ENCODE assay signal across 8 cellular contexts in the genomic region with DNA sequence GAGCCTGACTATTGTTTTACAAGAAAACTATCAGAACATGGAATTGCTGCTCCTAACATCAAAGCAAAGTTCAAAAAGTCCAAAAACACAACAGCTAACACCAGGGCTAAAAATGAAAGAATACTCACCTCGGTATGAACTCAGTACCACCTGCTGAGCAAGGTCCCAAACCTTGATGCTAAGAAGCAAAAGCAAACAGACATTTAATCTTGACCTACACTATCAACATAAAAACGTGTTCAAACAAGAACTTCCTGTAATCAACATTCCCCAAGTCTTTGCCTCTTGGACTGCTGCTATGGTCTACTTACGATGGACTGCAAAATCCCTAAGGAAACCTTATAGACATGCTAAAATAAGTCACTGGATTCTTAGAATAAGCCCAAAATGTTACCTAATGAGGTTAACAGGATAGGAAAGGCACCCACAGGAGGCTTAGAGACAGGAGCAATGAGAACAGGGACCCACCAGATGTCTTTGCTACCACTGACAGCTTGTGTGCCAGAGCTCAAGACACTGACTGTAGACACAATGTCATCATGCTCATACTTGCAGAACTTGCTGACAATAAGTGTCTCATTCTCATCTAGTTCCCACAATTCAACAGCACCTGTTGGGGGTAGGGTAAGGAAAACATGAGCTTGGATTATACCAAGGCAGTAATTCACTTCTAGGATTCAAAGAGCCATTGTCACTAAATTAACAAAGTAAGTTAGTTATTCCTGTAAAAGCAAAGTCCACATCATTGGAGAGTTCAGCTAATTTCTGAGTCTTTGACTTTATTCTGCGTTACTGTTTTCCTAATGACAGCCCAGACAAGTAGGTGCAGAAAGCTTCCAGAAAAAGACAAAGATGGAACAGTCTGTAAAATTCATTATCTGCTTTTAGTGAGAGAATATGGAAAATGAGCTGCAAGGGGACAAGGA. TPM values are rescaled to one million over a fixed set of nuclear protein-coding genes. Genes with fewer than 3 reads are reported as not detected.
DNase-seq lines count a peak whose midpoint lies in the region; ATAC-seq and TF ChIP-seq lines count a peak whose summit lies in the region.
"Had no signal": no experiment of that assay in that cellular context is flagged by ENCODE, and none has a peak within 500 bp of the region (broad histone marks: within the 10 kb centered on the region; RNA-seq: fewer than 3 reads in every experiment).

No MANE protein-coding gene starts in this region.

- H3K27ac ChIP-seq in HEK293 (ENCODE audit: extremely low read depth, low read depth, low read length) (no peak overlapping the region), VCaP (peak overlapping the region; percentile 90), psoas muscle (no peak overlapping the region), upper lobe of right lung (no peak overlapping the region)

- CTCF ChIA-PET in HEK293 (lab: Yijun Ruan, JAX), result interaction anchor here (1.9 kb wide), 1 partner anchor 224 kb away, joined by 6 read pairs; no protein-coding TSS in a partner anchor

- H3K9me3 ChIP-seq in HEK293 (ENCODE audit: control insufficient read depth, insufficient read depth, low read depth, low read length) (no peaks in the 10 kb centered on the region), psoas muscle (no peaks in the 10 kb centered on the region), upper lobe of right lung (no peaks in the 10 kb centered on the region)

- intact Hi-C loops in psoas muscle (cut with DNase I) (loop anchor here (5.0 to 10.0 kb wide), 3 partner anchors 302 to 1102 kb away; a partner anchor contains a TSS), head of caudate nucleus (cut with DNase I) (no loop called here), upper lobe of right lung (cut with DNase I) (no loop called here)

- H3K36me3 ChIP-seq in HEK293 (ENCODE audit: control insufficient read depth in 2 of 2, insufficient read depth in 1 of 2, low read length in 2 of 2) (peaks cover 7 to 71% of the 10 kb centered on the region in 2 experiments; a peak in 2 of 3 replicates), psoas muscle (ENCODE audit: insufficient read depth in 1 of 2, low read depth in 1 of 2) (peaks cover 13 to 60% of the 10 kb centered on the region in 2 donors), upper lobe of right lung (peaks cover 62% of the 10 kb centered on the region)

- no peak for TF ChIP-seq CTCF in HEK293 (tag by site-specific recombination; IDR thresholded peaks at IDR 0.05)
- no peak for TF ChIP-seq CTCF in VCaP (conservative IDR thresholded peaks at IDR 0.05)
- TF ChIP-seq CTCF in fibroblast of mammary gland (conservative IDR thresholded peaks at IDR 0.05; ENCODE audit: control insufficient read depth, insufficient read depth, low read depth, low read length), result no peak
- TF ChIP-seq CTCF in psoas muscle (IDR thresholded peaks at IDR 0.05), result no peak
- no peak for TF ChIP-seq CTCF in upper lobe of right lung (IDR thresholded peaks at IDR 0.05)

- H3K27me3 ChIP-seq in psoas muscle (ENCODE audit: insufficient read depth in 3 of 3, low read length in 2 of 3), result no peaks in the 10 kb centered on the region
- no peaks in the 10 kb centered on the region for H3K27me3 ChIP-seq in upper lobe of right lung

- 70 to 72% (median 71%) methylated on average over 4 of the region's 4 CpGs for WGBS in psoas muscle, 3 donors

- no peak for DNase-seq in fibroblast of mammary gland (ENCODE audit: low read depth)
- no peak for DNase-seq in psoas muscle
- no peak for DNase-seq in head of caudate nucleus
- no peak for DNase-seq in upper lobe of right lung
- no peak for DNase-seq in iPS-NIHi7 (ENCODE audit: extremely low spot score)
- DNase-seq: NCI-H526 treated with DMSO at 0.1 percent for 48 hours had no signal

- H3K4me3 ChIP-seq in HEK293 (ENCODE audit: low read depth, low read length) (peak overlapping the region; percentile 99), fibroblast of mammary gland (ENCODE audit: control insufficient read depth, low read depth, low read length) (peak overlapping the region; percentile 97), psoas muscle (peak overlapping the region; percentile 86), upper lobe of right lung (no peak overlapping the region)

- POLR2A ChIA-PET in HEK293 (lab: Yijun Ruan, JAX), result interaction anchor here (0.8 to 0.9 kb wide), 2 partner anchors 12 to 21 kb away, joined by 3 read pairs; no protein-coding TSS in a partner anchor

- H3K4me1 ChIP-seq in HEK293 (ENCODE audit: control insufficient read depth, insufficient read depth, low read length) (no peaks in the 10 kb centered on the region), psoas muscle (peaks cover 29% of the 10 kb centered on the region), upper lobe of right lung (peaks cover 44% of the 10 kb centered on the region)

- ATAC-seq in psoas muscle (no peak), upper lobe of right lung (no peak)

TF ChIP-seq in HEK293, 187 proteins besides CTCF, POLR2A, EP300 and RAD21 (continues in another document):
- TF ChIP-seq ZNF266 (tag by site-specific recombination; IDR thresholded peaks at IDR 0.05; ENCODE audit: low read depth) (no peak), SCRT2 (tag by site-specific recombination; IDR thresholded peaks at IDR 0.05) (peak; percentile 76), ZNF600 (tag by site-specific recombination; IDR thresholded peaks at IDR 0.05) (no peak), ZNF521 (tag by site-specific recombination; IDR thresholded peaks at IDR 0.05) (no peak)
- TF ChIP-seq, protein P1, sequence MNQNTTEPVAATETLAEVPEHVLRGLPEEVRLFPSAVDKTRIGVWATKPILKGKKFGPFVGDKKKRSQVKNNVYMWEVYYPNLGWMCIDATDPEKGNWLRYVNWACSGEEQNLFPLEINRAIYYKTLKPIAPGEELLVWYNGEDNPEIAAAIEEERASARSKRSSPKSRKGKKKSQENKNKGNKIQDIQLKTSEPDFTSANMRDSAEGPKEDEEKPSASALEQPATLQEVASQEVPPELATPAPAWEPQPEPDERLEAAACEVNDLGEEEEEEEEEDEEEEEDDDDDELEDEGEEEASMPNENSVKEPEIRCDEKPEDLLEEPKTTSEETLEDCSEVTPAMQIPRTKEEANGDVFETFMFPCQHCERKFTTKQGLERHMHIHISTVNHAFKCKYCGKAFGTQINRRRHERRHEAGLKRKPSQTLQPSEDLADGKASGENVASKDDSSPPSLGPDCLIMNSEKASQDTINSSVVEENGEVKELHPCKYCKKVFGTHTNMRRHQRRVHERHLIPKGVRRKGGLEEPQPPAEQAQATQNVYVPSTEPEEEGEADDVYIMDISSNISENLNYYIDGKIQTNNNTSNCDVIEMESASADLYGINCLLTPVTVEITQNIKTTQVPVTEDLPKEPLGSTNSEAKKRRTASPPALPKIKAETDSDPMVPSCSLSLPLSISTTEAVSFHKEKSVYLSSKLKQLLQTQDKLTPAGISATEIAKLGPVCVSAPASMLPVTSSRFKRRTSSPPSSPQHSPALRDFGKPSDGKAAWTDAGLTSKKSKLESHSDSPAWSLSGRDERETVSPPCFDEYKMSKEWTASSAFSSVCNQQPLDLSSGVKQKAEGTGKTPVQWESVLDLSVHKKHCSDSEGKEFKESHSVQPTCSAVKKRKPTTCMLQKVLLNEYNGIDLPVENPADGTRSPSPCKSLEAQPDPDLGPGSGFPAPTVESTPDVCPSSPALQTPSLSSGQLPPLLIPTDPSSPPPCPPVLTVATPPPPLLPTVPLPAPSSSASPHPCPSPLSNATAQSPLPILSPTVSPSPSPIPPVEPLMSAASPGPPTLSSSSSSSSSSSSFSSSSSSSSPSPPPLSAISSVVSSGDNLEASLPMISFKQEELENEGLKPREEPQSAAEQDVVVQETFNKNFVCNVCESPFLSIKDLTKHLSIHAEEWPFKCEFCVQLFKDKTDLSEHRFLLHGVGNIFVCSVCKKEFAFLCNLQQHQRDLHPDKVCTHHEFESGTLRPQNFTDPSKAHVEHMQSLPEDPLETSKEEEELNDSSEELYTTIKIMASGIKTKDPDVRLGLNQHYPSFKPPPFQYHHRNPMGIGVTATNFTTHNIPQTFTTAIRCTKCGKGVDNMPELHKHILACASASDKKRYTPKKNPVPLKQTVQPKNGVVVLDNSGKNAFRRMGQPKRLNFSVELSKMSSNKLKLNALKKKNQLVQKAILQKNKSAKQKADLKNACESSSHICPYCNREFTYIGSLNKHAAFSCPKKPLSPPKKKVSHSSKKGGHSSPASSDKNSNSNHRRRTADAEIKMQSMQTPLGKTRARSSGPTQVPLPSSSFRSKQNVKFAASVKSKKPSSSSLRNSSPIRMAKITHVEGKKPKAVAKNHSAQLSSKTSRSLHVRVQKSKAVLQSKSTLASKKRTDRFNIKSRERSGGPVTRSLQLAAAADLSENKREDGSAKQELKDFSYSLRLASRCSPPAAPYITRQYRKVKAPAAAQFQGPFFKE (tag by site-specific recombination; IDR thresholded peaks at IDR 0.05; ENCODE audit: borderline replicate concordance), result no peak
- TF ChIP-seq, protein P2, sequence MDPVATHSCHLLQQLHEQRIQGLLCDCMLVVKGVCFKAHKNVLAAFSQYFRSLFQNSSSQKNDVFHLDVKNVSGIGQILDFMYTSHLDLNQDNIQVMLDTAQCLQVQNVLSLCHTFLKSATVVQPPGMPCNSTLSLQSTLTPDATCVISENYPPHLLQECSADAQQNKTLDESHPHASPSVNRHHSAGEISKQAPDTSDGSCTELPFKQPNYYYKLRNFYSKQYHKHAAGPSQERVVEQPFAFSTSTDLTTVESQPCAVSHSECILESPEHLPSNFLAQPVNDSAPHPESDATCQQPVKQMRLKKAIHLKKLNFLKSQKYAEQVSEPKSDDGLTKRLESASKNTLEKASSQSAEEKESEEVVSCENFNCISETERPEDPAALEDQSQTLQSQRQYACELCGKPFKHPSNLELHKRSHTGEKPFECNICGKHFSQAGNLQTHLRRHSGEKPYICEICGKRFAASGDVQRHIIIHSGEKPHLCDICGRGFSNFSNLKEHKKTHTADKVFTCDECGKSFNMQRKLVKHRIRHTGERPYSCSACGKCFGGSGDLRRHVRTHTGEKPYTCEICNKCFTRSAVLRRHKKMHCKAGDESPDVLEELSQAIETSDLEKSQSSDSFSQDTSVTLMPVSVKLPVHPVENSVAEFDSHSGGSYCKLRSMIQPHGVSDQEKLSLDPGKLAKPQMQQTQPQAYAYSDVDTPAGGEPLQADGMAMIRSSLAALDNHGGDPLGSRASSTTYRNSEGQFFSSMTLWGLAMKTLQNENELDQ (tag by site-specific recombination; IDR thresholded peaks at IDR 0.05; ENCODE audit: low read depth), result no peak

RNA-seq across cellular contexts. Expression of a gene that starts 1.8 kb away (rescaled TPM):
- 10 to 100 TPM; 35.3 to 48.2 (median 42.9) TPM for total RNA-seq in psoas muscle
- polyA plus RNA-seq in psoas muscle, result 100 to 1,000 TPM in 1 of 3 donors, 10 to 100 TPM in 2; 36.7 to 103 (median 62.7) TPM
- total RNA-seq in upper lobe of right lung, result 20.1 TPM

RNA-seq across cellular contexts. Expression of a gene that starts 2.0 kb away (rescaled TPM):
- total RNA-seq in psoas muscle (100 to 1,000 TPM; 272 to 484 (median 398) TPM), upper lobe of right lung (132 TPM)
- 100 to 1,000 TPM; 378 to 649 (median 465) TPM for polyA plus RNA-seq in psoas muscle

RNA-seq across cellular contexts. Expression of a gene that starts 19.7 kb away (rescaled TPM):
- total RNA-seq in psoas muscle, result under 1 TPM; 0.25 to 0.64 (median 0.54) TPM
- under 1 TPM; 0.25 to 0.39 (median 0.28) TPM for polyA plus RNA-seq in psoas muscle
- 1.4 TPM for total RNA-seq in upper lobe of right lung

RNA-seq across cellular contexts. Expression of a gene that starts 26.6 kb away (rescaled TPM):
- total RNA-seq in psoas muscle (1 to 10 TPM; 3.6 to 8.5 (median 6.3) TPM), upper lobe of right lung (79.3 TPM)
- 1 to 10 TPM; 3.8 to 9.9 (median 4.1) TPM for polyA plus RNA-seq in psoas muscle

RNA-seq across cellular contexts. Expression of a gene that starts 56.2 kb away (rescaled TPM):
- total RNA-seq in psoas muscle (1 to 10 TPM in 3 of 4 donors, under 1 TPM in 1; 0.71 to 2.1 (median 2.0) TPM), upper lobe of right lung (9.3 TPM)
- polyA plus RNA-seq in psoas muscle, result 1 to 10 TPM in 1 of 3 donors, under 1 TPM in 2; 0.45 to 1.2 (median 0.69) TPM

Comparison
In these comparisons a context has a peak if more than half of its experiments do, and no peak if none do; other contexts are left out.
1. intact Hi-C loops: an anchor here in psoas muscle (5.0 to 10.0 kb wide); none called in head of caudate nucleus and upper lobe of right lung.